ENCODE assay signal across 14 cellular contexts in the genomic region with DNA sequence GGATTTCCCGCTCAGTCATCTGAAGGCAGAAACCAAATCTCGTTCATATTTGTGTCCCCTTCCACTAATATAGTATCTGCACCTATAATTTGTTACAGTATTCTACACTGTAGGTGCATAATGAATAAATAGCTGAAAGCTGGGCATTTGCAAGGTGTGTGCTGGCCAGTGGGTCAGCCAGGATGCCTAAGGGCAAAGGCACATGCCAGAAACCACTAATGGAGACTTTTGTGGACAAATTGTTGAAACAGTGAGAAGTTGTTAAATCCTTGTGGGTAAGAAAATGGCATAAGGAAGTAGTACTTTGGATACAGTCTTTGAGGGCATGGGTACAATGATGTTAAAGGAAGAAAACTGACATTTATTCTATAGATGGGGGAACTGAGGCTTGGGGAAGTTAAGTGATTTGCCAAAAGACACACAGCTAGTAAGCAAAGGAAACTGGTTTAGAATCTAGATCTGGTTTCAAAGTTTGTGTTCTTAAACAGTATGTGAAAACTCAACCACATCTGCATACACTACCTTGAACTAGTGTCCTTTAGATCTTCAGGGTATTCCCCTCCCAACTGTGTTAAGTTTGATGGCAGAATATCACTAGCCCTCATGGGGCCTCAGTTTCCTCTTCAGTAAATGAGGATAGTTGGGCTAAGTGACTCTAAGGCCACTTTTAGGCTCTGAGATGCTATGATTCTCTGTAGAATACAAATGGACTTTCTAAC. TPM values are rescaled to one million over a fixed set of nuclear protein-coding genes. Genes with fewer than 3 reads are reported as not detected.
DNase-seq lines count a peak whose midpoint lies in the region; ATAC-seq, FAIRE-seq and TF ChIP-seq lines count a peak whose summit lies in the region.
"Had no signal": no experiment of that assay in that cellular context is flagged by ENCODE, and none has a peak within 500 bp of the region (broad histone marks: within the 10 kb centered on the region; RNA-seq: fewer than 3 reads in every experiment).

No MANE protein-coding gene starts in this region.

- peak overlapping the region; percentile 13 for H3K4me2 ChIP-seq in astrocyte (ENCODE audit: low read length)
- H3K4me2 ChIP-seq: neural progenitor cell had no signal

- no peak for ATAC-seq in activated T-cell treated with anti-CD3 and anti-CD28 coated beads, Interleukin-2, amount 50 U/mL, for 4 hours
- ATAC-seq in stimulated activated memory B cell treated with anti-CD40 and anti-IgM and Interleukin-4, amounts not matched to agents 10 μg/mL and 1 μg/mL and 100 μg/mL, for 72 hours: no peak
- no peak for ATAC-seq in HG02938 (IDR thresholded peaks at IDR 0.05; ENCODE audit: unreplicated experiment)
- ATAC-seq: right cardiac atrium had no signal

- H3K27me3 ChIP-seq in astrocyte (ENCODE audit: insufficient read depth, low read length): no peaks in the 10 kb centered on the region
- H3K27me3 ChIP-seq: neural progenitor cell had no signal

- H3K27me3 Mint-ChIP-seq in activated T-cell treated with anti-CD3 and anti-CD28 coated beads, Interleukin-2, amount 50 U/mL, for 4 hours (ENCODE audit: low read depth): no peaks in the 10 kb centered on the region
- peaks cover 21% of the 10 kb centered on the region for H3K27me3 Mint-ChIP-seq in astrocyte (ENCODE audit: low read depth, unreplicated experiment)
- H3K27me3 Mint-ChIP-seq in stimulated activated memory B cell treated with anti-CD40 and anti-IgM and Interleukin-4, amounts not matched to agents 10 μg/mL and 1 μg/mL and 100 μg/mL, for 72 hours: no peaks in the 10 kb centered on the region

- H2AFZ ChIP-seq in astrocyte (ENCODE audit: low read depth, low read length): no peak overlapping the region
- H2AFZ ChIP-seq: neural progenitor cell had no signal

- no peak overlapping the region for H3K27ac ChIP-seq in astrocyte (ENCODE audit: low read depth, low read length)
- H3K27ac ChIP-seq: neural progenitor cell had no signal

- no peak overlapping the region for H3K27ac Mint-ChIP-seq in astrocyte (ENCODE audit: unreplicated experiment)
- peak overlapping the region; percentile 54 for H3K27ac Mint-ChIP-seq in stimulated activated memory B cell treated with anti-CD40 and anti-IgM and Interleukin-4, amounts not matched to agents 10 μg/mL and 1 μg/mL and 100 μg/mL, for 72 hours
- H3K27ac Mint-ChIP-seq: neural progenitor cell had no signal

- H3K36me3 ChIP-seq in astrocyte (ENCODE audit: insufficient read depth, low read length): no peaks in the 10 kb centered on the region
- H3K36me3 ChIP-seq: neural progenitor cell had no signal

- H3K9ac ChIP-seq in astrocyte (ENCODE audit: low read length): no peak overlapping the region
- H3K9ac ChIP-seq: neural progenitor cell had no signal

- peak overlapping the region; percentile 29 for H3K4me3 Mint-ChIP-seq in activated T-cell treated with anti-CD3 and anti-CD28 coated beads, Interleukin-2, amount 50 U/mL, for 4 hours
- no peak overlapping the region for H3K4me3 Mint-ChIP-seq in astrocyte (ENCODE audit: unreplicated experiment)
- H3K4me3 Mint-ChIP-seq in stimulated activated memory B cell treated with anti-CD40 and anti-IgM and Interleukin-4, amounts not matched to agents 10 μg/mL and 1 μg/mL and 100 μg/mL, for 72 hours: no peak overlapping the region
- H3K4me3 Mint-ChIP-seq: neural progenitor cell had no signal

- H4K20me1 ChIP-seq in astrocyte (ENCODE audit: insufficient read depth, low read length): no peaks in the 10 kb centered on the region

- peaks cover 95% of the 10 kb centered on the region for H3K4me1 Mint-ChIP-seq in activated T-cell treated with anti-CD3 and anti-CD28 coated beads, Interleukin-2, amount 50 U/mL, for 4 hours (ENCODE audit: low read depth)
- H3K4me1 Mint-ChIP-seq in astrocyte (ENCODE audit: low read depth, unreplicated experiment): peaks cover 28% of the 10 kb centered on the region
- H3K4me1 Mint-ChIP-seq in stimulated activated memory B cell treated with anti-CD40 and anti-IgM and Interleukin-4, amounts not matched to agents 10 μg/mL and 1 μg/mL and 100 μg/mL, for 72 hours: peaks cover 62% of the 10 kb centered on the region

- no peaks in the 10 kb centered on the region for H3K79me2 ChIP-seq in astrocyte (ENCODE audit: insufficient read depth, low read length)

- no peak for FAIRE-seq in astrocyte (lab: Jason Lieb, UNC)
- FAIRE-seq: GM19239 had no signal

- no peak overlapping the region for H3K4me3 ChIP-seq in astrocyte (ENCODE audit: insufficient read depth, low read depth, low read length)
- H3K4me3 ChIP-seq: lung, neural progenitor cell had no signal

- no peak for TF ChIP-seq CTCF in astrocyte (IDR thresholded peaks at IDR 0.05; ENCODE audit: insufficient read depth, low read depth, low read length)

- H3K36me3 Mint-ChIP-seq in activated T-cell treated with anti-CD3 and anti-CD28 coated beads, Interleukin-2, amount 50 U/mL, for 4 hours (ENCODE audit: insufficient read depth): peaks cover 6% of the 10 kb centered on the region
- H3K36me3 Mint-ChIP-seq in astrocyte (ENCODE audit: low read depth, unreplicated experiment): no peaks in the 10 kb centered on the region
- H3K36me3 Mint-ChIP-seq in stimulated activated memory B cell treated with anti-CD40 and anti-IgM and Interleukin-4, amounts not matched to agents 10 μg/mL and 1 μg/mL and 100 μg/mL, for 72 hours: peaks cover 10% of the 10 kb centered on the region
- H3K36me3 Mint-ChIP-seq: neural progenitor cell had no signal

- no peaks in the 10 kb centered on the region for H3K9me3 ChIP-seq in astrocyte (ENCODE audit: insufficient read depth, low read depth, low read length)
- H3K9me3 ChIP-seq: Caco-2 had no signal

- H3K4me1 ChIP-seq in astrocyte (ENCODE audit: insufficient read depth, low read length): peaks cover 18% of the 10 kb centered on the region
- H3K4me1 ChIP-seq: Caco-2, neural progenitor cell had no signal

- no peaks in the 10 kb centered on the region for H3K9me3 Mint-ChIP-seq in activated T-cell treated with anti-CD3 and anti-CD28 coated beads, Interleukin-2, amount 50 U/mL, for 4 hours
- no peaks in the 10 kb centered on the region for H3K9me3 Mint-ChIP-seq in astrocyte (ENCODE audit: unreplicated experiment)
- H3K9me3 Mint-ChIP-seq in stimulated activated memory B cell treated with anti-CD40 and anti-IgM and Interleukin-4, amounts not matched to agents 10 μg/mL and 1 μg/mL and 100 μg/mL, for 72 hours: no peaks in the 10 kb centered on the region
- H3K9me3 Mint-ChIP-seq: neural progenitor cell had no signal

- DNase-seq in activated T-cell treated with anti-CD3 and anti-CD28 coated beads, Interleukin-2, amount 50 U/mL, for 4 hours: no peak
- no peak for DNase-seq in activated T-cell treated with anti-CD3 and anti-CD28 coated beads for 4 hours
- peak; percentile 17 for DNase-seq in MV-4-11 (lab: John Stamatoyannopoulos, UW)
- no peak for DNase-seq in astrocyte (ENCODE audit: low read depth)
- DNase-seq in NOMO-1 treated with DMSO at 0.1 percent for 48 hours (lab: John Stamatoyannopoulos, UW; ENCODE audit: unreplicated experiment): no peak
- no peak for DNase-seq in HT-29 (ENCODE audit: low spot score)
- DNase-seq: Caco-2, GF-D8, right cardiac atrium had no signal

RNA-seq across cellular contexts. Expression of a gene that starts 26.5 kb away (rescaled TPM):
- total RNA-seq in activated T-cell treated with anti-CD3 and anti-CD28 coated beads, Interleukin-2, amount 50 U/mL, for 4 hours: 10 to 100 TPM; 59.0 to 78.1 (median 74.3) TPM
- 2.3 and 2.4 TPM in 2 replicates for total RNA-seq in astrocyte
- 2.9 TPM in 2 replicates for total RNA-seq in HT-29 (2014; rRNA removed; shearing (Covaris generic))

Comparison
In these comparisons a context has a peak if more than half of its experiments do, and no peak if none do; other contexts are left out.
1. RNA of a gene that starts 26.5 kb away (total RNA-seq): 59.0 to 78.1 TPM in activated T-cell treated with anti-CD3 and anti-CD28 coated beads, Interleukin-2, amount 50 U/mL, for 4 hours; 2.9 TPM in HT-29 and 2.3 to 2.4 TPM in astrocyte; every median in the first group is over 10 times any median in the second.